ENCODE assay signal across 1 cellular context in the genomic region with DNA sequence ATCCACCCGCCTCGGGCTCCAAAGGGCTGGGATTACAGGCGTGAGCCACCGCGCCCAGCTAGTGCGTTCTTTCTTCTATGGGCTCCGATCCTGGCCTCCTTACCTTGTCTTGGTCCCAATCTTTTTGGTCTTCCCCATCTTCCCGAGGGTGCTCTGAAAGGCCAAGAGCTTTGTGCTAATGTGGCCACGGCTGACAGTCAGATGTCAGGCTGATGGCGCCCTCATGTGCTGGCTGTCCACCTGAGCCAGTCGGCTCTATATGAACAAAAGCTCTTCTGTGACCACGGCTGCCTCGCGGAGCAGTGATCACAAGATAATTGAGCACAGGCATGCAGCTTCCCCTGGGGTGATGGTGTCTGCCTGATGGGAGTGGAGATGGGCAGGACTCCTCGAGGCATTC.
A peak's percentile ranks its signal among the peaks of the same experiment; 100 is the strongest.
TF ChIP-seq lines count a peak whose summit lies in the region.

No MANE protein-coding gene starts in this region.

TF ChIP-seq in H1, 55 proteins besides CTCF, POLR2A, EP300 and RAD21:
- TF ChIP-seq SP1 (IDR thresholded peaks at IDR 0.05; ENCODE audit: low read depth, low read length) (no peak), SP2 (IDR thresholded peaks at IDR 0.05; ENCODE audit: low read length) (no peak), HDAC2 (IDR thresholded peaks at IDR 0.05; ENCODE audit: borderline replicate concordance in 1 of 2, low read depth in 2 of 2, low read length in 2 of 2) (no peak), NANOG (IDR thresholded peaks at IDR 0.05; ENCODE audit: insufficient read depth, low read depth, low read length, poor library complexity, severe bottlenecking) (no peak), SIN3A (conservative IDR thresholded peaks at IDR 0.05 in 1 of 2, IDR thresholded peaks at IDR 0.05 in 1 of 2; ENCODE audit: low read depth in 1 of 2, low read length in 2 of 2) (peak in 1 of 2 experiments; percentile 40; a peak in 1 of 4 replicates)
- TF ChIP-seq, protein P1, sequence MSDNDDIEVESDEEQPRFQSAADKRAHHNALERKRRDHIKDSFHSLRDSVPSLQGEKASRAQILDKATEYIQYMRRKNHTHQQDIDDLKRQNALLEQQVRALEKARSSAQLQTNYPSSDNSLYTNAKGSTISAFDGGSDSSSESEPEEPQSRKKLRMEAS (IDR thresholded peaks at IDR 0.05): peak; percentile 54
